12 cellular contexts compared by ENCODE assay signal in genomic region chr3:47365213-47366153, GRCh38. TPM values are rescaled to one million over a fixed set of nuclear protein-coding genes. Genes with fewer than 3 reads are reported as not detected.
A peak's percentile ranks its signal among the peaks of the same experiment; 100 is the strongest.
DNase-seq lines count a peak whose midpoint lies in the region; ATAC-seq and TF ChIP-seq lines count a peak whose summit lies in the region.
"Had no signal": no experiment of that assay in that cellular context is flagged by ENCODE, and none has a peak within 500 bp of the region (broad histone marks: within the 10 kb centered on the region; RNA-seq: fewer than 3 reads in every experiment).

No MANE protein-coding gene starts in this region.

- H3K27ac ChIP-seq in psoas muscle: no peak overlapping the region
- H3K27ac ChIP-seq: tibial artery had no signal

- POLR2A ChIA-PET in T-cell (lab: Charles Lee): no interaction called here

- H3K27me3 Mint-ChIP-seq in T-cell: peaks cover 0 to 2% of the 10 kb centered on the region in 2 donors

- no peak overlapping the region for H3K4me3 Mint-ChIP-seq in T-cell

- TF ChIP-seq CTCF in psoas muscle (IDR thresholded peaks at IDR 0.05) (no peak), GM10266 (IDR thresholded peaks at IDR 0.05; ENCODE audit: control insufficient read depth, insufficient read depth, low read depth, missing control alignments) (no peak)

- H3K36me3 ChIP-seq in psoas muscle (ENCODE audit: insufficient read depth in 1 of 2, low read depth in 1 of 2): no peaks in the 10 kb centered on the region
- H3K36me3 ChIP-seq: tibial artery had no signal

- WGBS in psoas muscle, 3 donors: 34 to 39% (median 34%) methylated on average over 11 of the region's 11 CpGs

- CTCF ChIA-PET in T-cell (lab: Charles Lee): no interaction called here

- H3K27ac Mint-ChIP-seq in T-cell: no peak overlapping the region

- peak; percentile 66 for DNase-seq in ELR (ENCODE audit: low read depth)
- peak; percentile 41 for DNase-seq in NCI-H446 treated with DMSO at 0.1 percent for 48 hours (lab: John Stamatoyannopoulos, UW)
- peak; percentile 73 to 87 for DNase-seq in dermis microvascular lymphatic vessel endothelial cell (ENCODE audit: low read depth in 2 of 2)
- no peak for DNase-seq in psoas muscle
- no peak for DNase-seq in D341Med (ENCODE audit: low spot score)
- no peak for DNase-seq in effector CD4-positive, alpha-beta T cell
- DNase-seq in T-cell: no peak
- no peak for DNase-seq in GM10266 (ENCODE audit: extremely low spot score)
- DNase-seq: mesendoderm, NCI-H2081 treated with DMSO at 0.1 percent for 48 hours, retina had no signal

- peaks cover 11 to 13% (median 13%) of the 10 kb centered on the region in 3 donors for H3K4me1 Mint-ChIP-seq in T-cell

- ATAC-seq in psoas muscle: peak; percentile 43 to 75 (median 68)
- no peak for ATAC-seq in T-cell (replicated peaks in 1 of 4)

- no peaks in the 10 kb centered on the region for H3K27me3 ChIP-seq in psoas muscle (ENCODE audit: insufficient read depth in 3 of 3, low read length in 2 of 3)

- H3K9me3 ChIP-seq in psoas muscle: no peaks in the 10 kb centered on the region
- H3K9me3 ChIP-seq: tibial artery had no signal

- intact Hi-C loops in psoas muscle (cut with DNase I): no loop called here

- H3K4me1 ChIP-seq in psoas muscle: peaks cover 9% of the 10 kb centered on the region

- peaks cover 0 to 7% (median under 1%) of the 10 kb centered on the region in 3 donors for H3K9me3 Mint-ChIP-seq in T-cell

- no peaks in the 10 kb centered on the region for H3K36me3 Mint-ChIP-seq in T-cell

- H3K4me3 ChIP-seq in psoas muscle: no peak overlapping the region
- H3K4me3 ChIP-seq: tibial artery had no signal

RNA-seq across cellular contexts. Expression of gene PTPN23, which starts 15.3 kb away (rescaled TPM):
- 9.5 and 21.9 TPM in 2 replicates for total RNA-seq in dermis microvascular lymphatic vessel endothelial cell
- 10 to 100 TPM; 26.8 to 47.5 (median 35.2) TPM for total RNA-seq in psoas muscle
- polyA plus RNA-seq in psoas muscle: 10 to 100 TPM; 14.3 to 33.0 (median 15.9) TPM
- total RNA-seq in T-cell: 10 to 100 TPM; 39.2 to 59.6 (median 57.9) TPM

Comparison
In these comparisons a context has a peak if more than half of its experiments do, and no peak if none do; other contexts are left out.
1. DNase-seq: peak in ELR (single experiment), NCI-H446 treated with DMSO at 0.1 percent for 48 hours (single experiment) and dermis microvascular lymphatic vessel endothelial cell (2 of 2); none in psoas muscle (0 of 2), D341Med (single experiment), effector CD4-positive, alpha-beta T cell (single experiment), T-cell (0 of 34) and GM10266 (single experiment).
2. ATAC-seq: peak in psoas muscle (4 of 4); none in T-cell (0 of 4).